In the genomic region with DNA sequence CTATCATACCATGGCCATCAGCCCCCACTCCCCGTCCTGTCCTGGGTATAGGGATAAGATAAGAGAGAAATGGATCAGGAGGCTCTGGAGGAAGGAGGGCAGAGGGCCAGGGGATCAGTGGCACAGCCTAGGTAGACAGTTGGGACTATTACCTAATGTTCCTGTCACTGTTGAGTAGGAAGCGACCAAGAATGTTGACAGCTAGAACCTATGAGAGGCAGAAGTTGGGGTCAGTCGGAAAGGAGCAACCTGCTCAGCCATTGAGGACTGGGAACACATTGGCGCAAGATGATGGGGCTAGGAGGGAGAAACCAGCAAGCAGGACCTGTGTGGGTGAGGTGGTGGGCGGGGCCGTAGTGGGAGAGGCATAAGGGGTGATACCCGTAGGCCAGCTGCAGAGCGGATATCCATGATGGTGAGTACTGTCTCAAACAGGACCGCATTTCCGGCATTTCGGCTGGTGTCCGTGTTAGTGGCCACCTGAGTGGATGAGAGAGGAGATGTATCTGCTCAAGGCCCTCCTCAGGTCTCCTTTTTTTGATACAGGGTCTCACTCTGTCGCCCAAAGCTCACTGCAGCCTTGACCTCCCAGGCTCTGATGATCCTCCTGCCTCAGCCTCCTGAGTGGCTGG, we compare ENCODE assay signal across 1 cellular context.
TF ChIP-seq lines count a peak whose summit lies in the region.

No MANE protein-coding gene starts in this region.

TF ChIP-seq in HepG2, 621 proteins besides CTCF, POLR2A, EP300 and RAD21 (continued from another document and continues in another):
- TF ChIP-seq TCF7 (IDR thresholded peaks at IDR 0.05; ENCODE audit: low read depth), result no peak
- TF ChIP-seq, protein P1, sequence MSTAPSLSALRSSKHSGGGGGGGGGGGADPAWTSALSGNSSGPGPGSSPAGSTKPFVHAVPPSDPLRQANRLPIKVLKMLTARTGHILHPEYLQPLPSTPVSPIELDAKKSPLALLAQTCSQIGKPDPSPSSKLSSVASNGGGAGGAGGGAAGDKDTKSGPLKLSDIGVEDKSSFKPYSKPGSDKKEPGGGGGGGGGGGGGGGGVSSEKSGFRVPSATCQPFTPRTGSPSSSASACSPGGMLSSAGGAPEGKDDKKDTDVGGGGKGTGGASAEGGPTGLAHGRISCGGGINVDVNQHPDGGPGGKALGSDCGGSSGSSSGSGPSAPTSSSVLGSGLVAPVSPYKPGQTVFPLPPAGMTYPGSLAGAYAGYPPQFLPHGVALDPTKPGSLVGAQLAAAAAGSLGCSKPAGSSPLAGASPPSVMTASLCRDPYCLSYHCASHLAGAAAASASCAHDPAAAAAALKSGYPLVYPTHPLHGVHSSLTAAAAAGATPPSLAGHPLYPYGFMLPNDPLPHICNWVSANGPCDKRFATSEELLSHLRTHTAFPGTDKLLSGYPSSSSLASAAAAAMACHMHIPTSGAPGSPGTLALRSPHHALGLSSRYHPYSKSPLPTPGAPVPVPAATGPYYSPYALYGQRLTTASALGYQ (CRISPR knock-in tag; IDR thresholded peaks at IDR 0.05), result no peak
- no peak for TF ChIP-seq ZBTB20 (CRISPR knock-in tag; IDR thresholded peaks at IDR 0.05; ENCODE audit: borderline replicate concordance, low read depth)
- TF ChIP-seq SALL2 (CRISPR knock-in tag; IDR thresholded peaks at IDR 0.05), result no peak
- no peak for TF ChIP-seq ZNF367 (CRISPR knock-in tag; IDR thresholded peaks at IDR 0.05; ENCODE audit: borderline replicate concordance)
- no peak for TF ChIP-seq ZBTB1 (CRISPR knock-in tag; IDR thresholded peaks at IDR 0.05; ENCODE audit: borderline replicate concordance)
- no peak for TF ChIP-seq ZNF101 (CRISPR knock-in tag; IDR thresholded peaks at IDR 0.05; ENCODE audit: borderline replicate concordance, low read depth)
- TF ChIP-seq, protein P2, sequence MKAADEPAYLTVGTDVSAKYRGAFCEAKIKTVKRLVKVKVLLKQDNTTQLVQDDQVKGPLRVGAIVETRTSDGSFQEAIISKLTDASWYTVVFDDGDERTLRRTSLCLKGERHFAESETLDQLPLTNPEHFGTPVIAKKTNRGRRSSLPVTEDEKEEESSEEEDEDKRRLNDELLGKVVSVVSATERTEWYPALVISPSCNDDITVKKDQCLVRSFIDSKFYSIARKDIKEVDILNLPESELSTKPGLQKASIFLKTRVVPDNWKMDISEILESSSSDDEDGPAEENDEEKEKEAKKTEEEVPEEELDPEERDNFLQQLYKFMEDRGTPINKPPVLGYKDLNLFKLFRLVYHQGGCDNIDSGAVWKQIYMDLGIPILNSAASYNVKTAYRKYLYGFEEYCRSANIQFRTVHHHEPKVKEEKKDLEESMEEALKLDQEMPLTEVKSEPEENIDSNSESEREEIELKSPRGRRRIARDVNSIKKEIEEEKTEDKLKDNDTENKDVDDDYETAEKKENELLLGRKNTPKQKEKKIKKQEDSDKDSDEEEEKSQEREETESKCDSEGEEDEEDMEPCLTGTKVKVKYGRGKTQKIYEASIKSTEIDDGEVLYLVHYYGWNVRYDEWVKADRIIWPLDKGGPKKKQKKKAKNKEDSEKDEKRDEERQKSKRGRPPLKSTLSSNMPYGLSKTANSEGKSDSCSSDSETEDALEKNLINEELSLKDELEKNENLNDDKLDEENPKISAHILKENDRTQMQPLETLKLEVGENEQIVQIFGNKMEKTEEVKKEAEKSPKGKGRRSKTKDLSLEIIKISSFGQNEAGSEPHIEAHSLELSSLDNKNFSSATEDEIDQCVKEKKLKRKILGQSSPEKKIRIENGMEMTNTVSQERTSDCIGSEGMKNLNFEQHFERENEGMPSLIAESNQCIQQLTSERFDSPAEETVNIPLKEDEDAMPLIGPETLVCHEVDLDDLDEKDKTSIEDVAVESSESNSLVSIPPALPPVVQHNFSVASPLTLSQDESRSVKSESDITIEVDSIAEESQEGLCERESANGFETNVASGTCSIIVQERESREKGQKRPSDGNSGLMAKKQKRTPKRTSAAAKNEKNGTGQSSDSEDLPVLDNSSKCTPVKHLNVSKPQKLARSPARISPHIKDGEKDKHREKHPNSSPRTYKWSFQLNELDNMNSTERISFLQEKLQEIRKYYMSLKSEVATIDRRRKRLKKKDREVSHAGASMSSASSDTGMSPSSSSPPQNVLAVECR (CRISPR knock-in tag; IDR thresholded peaks at IDR 0.05; ENCODE audit: borderline replicate concordance), result 0 out of 2 replicates have a peak, but pooled peaks have one; percentile 2
- no peak for TF ChIP-seq ZSCAN25 (CRISPR knock-in tag; IDR thresholded peaks at IDR 0.05)
- TF ChIP-seq POLR2AphosphoS5 (IDR thresholded peaks at IDR 0.05; ENCODE audit: low read depth, low read length), result no peak
- no peak for TF ChIP-seq SYNCRIP (IDR thresholded peaks at IDR 0.05; ENCODE audit: insufficient read depth, low read depth, low read length)
- TF ChIP-seq BRCA1 (CRISPR knock-in tag; IDR thresholded peaks at IDR 0.05), result no peak
- no peak for TF ChIP-seq ZIK1 (CRISPR knock-in tag; IDR thresholded peaks at IDR 0.05; ENCODE audit: borderline replicate concordance, low read depth)
- TF ChIP-seq, protein P3, sequence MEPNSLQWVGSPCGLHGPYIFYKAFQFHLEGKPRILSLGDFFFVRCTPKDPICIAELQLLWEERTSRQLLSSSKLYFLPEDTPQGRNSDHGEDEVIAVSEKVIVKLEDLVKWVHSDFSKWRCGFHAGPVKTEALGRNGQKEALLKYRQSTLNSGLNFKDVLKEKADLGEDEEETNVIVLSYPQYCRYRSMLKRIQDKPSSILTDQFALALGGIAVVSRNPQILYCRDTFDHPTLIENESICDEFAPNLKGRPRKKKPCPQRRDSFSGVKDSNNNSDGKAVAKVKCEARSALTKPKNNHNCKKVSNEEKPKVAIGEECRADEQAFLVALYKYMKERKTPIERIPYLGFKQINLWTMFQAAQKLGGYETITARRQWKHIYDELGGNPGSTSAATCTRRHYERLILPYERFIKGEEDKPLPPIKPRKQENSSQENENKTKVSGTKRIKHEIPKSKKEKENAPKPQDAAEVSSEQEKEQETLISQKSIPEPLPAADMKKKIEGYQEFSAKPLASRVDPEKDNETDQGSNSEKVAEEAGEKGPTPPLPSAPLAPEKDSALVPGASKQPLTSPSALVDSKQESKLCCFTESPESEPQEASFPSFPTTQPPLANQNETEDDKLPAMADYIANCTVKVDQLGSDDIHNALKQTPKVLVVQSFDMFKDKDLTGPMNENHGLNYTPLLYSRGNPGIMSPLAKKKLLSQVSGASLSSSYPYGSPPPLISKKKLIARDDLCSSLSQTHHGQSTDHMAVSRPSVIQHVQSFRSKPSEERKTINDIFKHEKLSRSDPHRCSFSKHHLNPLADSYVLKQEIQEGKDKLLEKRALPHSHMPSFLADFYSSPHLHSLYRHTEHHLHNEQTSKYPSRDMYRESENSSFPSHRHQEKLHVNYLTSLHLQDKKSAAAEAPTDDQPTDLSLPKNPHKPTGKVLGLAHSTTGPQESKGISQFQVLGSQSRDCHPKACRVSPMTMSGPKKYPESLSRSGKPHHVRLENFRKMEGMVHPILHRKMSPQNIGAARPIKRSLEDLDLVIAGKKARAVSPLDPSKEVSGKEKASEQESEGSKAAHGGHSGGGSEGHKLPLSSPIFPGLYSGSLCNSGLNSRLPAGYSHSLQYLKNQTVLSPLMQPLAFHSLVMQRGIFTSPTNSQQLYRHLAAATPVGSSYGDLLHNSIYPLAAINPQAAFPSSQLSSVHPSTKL (CRISPR knock-in tag; IDR thresholded peaks at IDR 0.05), result no peak
- TF ChIP-seq ZNF773 (CRISPR knock-in tag; IDR thresholded peaks at IDR 0.05; ENCODE audit: borderline replicate concordance), result no peak
- no peak for TF ChIP-seq ZNF547 (CRISPR knock-in tag; IDR thresholded peaks at IDR 0.05)
- TF ChIP-seq TSC22D2 (CRISPR knock-in tag; IDR thresholded peaks at IDR 0.05; ENCODE audit: borderline replicate concordance), result no peak
- TF ChIP-seq JUN (CRISPR knock-in tag; IDR thresholded peaks at IDR 0.05), result no peak
- TF ChIP-seq, protein P4, sequence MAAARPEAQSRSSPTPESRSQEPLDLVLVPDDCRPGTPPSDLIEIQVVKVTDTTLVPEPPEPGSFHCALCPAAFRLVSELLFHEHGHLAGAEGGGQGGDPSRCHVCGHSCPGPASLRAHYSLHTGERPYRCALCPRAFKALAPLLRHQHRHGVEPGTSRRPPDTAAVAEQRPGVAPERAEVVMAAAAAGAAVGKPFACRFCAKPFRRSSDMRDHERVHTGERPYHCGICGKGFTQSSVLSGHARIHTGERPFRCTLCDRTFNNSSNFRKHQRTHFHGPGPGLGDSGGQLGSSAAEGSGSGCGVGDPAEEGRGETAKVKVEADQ (CRISPR knock-in tag; IDR thresholded peaks at IDR 0.05; ENCODE audit: borderline replicate concordance), result no peak
- TF ChIP-seq SRY (CRISPR knock-in tag; IDR thresholded peaks at IDR 0.05), result no peak
- TF ChIP-seq TBX3 (IDR thresholded peaks at IDR 0.05; ENCODE audit: borderline replicate concordance), result no peak
- no peak for TF ChIP-seq ZNF460 (CRISPR knock-in tag; IDR thresholded peaks at IDR 0.05; ENCODE audit: borderline replicate concordance)
- TF ChIP-seq ZNF496 (CRISPR knock-in tag; IDR thresholded peaks at IDR 0.05; ENCODE audit: insufficient replicate concordance), result no peak
- TF ChIP-seq ZNF883 (CRISPR knock-in tag; IDR thresholded peaks at IDR 0.05; ENCODE audit: not compliant biosample characterization), result peak; percentile 60
- TF ChIP-seq EEA1 (CRISPR knock-in tag; IDR thresholded peaks at IDR 0.05; ENCODE audit: borderline replicate concordance), result 0 out of 2 replicates have a peak, but pooled peaks have one; percentile 50
- TF ChIP-seq, protein P5, sequence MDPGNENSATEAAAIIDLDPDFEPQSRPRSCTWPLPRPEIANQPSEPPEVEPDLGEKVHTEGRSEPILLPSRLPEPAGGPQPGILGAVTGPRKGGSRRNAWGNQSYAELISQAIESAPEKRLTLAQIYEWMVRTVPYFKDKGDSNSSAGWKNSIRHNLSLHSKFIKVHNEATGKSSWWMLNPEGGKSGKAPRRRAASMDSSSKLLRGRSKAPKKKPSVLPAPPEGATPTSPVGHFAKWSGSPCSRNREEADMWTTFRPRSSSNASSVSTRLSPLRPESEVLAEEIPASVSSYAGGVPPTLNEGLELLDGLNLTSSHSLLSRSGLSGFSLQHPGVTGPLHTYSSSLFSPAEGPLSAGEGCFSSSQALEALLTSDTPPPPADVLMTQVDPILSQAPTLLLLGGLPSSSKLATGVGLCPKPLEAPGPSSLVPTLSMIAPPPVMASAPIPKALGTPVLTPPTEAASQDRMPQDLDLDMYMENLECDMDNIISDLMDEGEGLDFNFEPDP (CRISPR knock-in tag; conservative IDR thresholded peaks at IDR 0.05), result 0 out of 2 replicates have a peak, but pooled peaks have one; percentile 78
- TF ChIP-seq ZNF703 (CRISPR knock-in tag; IDR thresholded peaks at IDR 0.05; ENCODE audit: borderline replicate concordance), result no peak
- 0 out of 2 replicates have a peak, but pooled peaks have one; percentile 52 for TF ChIP-seq ZNF329 (CRISPR knock-in tag; IDR thresholded peaks at IDR 0.05; ENCODE audit: low read depth)
- TF ChIP-seq, protein P6, sequence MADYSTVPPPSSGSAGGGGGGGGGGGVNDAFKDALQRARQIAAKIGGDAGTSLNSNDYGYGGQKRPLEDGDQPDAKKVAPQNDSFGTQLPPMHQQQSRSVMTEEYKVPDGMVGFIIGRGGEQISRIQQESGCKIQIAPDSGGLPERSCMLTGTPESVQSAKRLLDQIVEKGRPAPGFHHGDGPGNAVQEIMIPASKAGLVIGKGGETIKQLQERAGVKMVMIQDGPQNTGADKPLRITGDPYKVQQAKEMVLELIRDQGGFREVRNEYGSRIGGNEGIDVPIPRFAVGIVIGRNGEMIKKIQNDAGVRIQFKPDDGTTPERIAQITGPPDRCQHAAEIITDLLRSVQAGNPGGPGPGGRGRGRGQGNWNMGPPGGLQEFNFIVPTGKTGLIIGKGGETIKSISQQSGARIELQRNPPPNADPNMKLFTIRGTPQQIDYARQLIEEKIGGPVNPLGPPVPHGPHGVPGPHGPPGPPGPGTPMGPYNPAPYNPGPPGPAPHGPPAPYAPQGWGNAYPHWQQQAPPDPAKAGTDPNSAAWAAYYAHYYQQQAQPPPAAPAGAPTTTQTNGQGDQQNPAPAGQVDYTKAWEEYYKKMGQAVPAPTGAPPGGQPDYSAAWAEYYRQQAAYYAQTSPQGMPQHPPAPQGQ (CRISPR knock-in tag; IDR thresholded peaks at IDR 0.05; ENCODE audit: borderline replicate concordance), result no peak
- no peak for TF ChIP-seq SUZ12 (IDR thresholded peaks at IDR 0.05; ENCODE audit: low read depth, low read length)
- TF ChIP-seq ZNF777 (CRISPR knock-in tag; IDR thresholded peaks at IDR 0.05), result no peak
- TF ChIP-seq ZFY (CRISPR knock-in tag; IDR thresholded peaks at IDR 0.05), result no peak
- no peak for TF ChIP-seq HNRNPUL1 (IDR thresholded peaks at IDR 0.05; ENCODE audit: low read depth, low read length)
- no peak for TF ChIP-seq ELF4 (CRISPR knock-in tag; IDR thresholded peaks at IDR 0.05; ENCODE audit: borderline replicate concordance)
- TF ChIP-seq ZNF674 (CRISPR knock-in tag; IDR thresholded peaks at IDR 0.05; ENCODE audit: low read depth), result no peak
- TF ChIP-seq, protein P7, sequence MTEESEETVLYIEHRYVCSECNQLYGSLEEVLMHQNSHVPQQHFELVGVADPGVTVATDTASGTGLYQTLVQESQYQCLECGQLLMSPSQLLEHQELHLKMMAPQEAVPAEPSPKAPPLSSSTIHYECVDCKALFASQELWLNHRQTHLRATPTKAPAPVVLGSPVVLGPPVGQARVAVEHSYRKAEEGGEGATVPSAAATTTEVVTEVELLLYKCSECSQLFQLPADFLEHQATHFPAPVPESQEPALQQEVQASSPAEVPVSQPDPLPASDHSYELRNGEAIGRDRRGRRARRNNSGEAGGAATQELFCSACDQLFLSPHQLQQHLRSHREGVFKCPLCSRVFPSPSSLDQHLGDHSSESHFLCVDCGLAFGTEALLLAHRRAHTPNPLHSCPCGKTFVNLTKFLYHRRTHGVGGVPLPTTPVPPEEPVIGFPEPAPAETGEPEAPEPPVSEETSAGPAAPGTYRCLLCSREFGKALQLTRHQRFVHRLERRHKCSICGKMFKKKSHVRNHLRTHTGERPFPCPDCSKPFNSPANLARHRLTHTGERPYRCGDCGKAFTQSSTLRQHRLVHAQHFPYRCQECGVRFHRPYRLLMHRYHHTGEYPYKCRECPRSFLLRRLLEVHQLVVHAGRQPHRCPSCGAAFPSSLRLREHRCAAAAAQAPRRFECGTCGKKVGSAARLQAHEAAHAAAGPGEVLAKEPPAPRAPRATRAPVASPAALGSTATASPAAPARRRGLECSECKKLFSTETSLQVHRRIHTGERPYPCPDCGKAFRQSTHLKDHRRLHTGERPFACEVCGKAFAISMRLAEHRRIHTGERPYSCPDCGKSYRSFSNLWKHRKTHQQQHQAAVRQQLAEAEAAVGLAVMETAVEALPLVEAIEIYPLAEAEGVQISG (CRISPR knock-in tag; IDR thresholded peaks at IDR 0.05), result no peak
- no peak for TF ChIP-seq ZNF644 (CRISPR knock-in tag; IDR thresholded peaks at IDR 0.05; ENCODE audit: low read depth)
